20 cellular contexts compared by ENCODE assay signal in genomic region chr14:55508676-55509075, GRCh38.
DNase-seq lines count a peak whose midpoint lies in the region; ATAC-seq, FAIRE-seq and TF ChIP-seq lines count a peak whose summit lies in the region.
"Had no signal": no experiment of that assay in that cellular context is flagged by ENCODE, and none has a peak within 500 bp of the region (broad histone marks: within the 10 kb centered on the region; RNA-seq: fewer than 3 reads in every experiment).

No MANE protein-coding gene starts in this region.

- no peaks in the 10 kb centered on the region for H3K36me3 ChIP-seq in ACC112 (ENCODE audit: insufficient read depth, low read length)
- no peaks in the 10 kb centered on the region for H3K36me3 ChIP-seq in Panc1 (ENCODE audit: control insufficient read depth, insufficient read depth, low read length)
- no peaks in the 10 kb centered on the region for H3K36me3 ChIP-seq in small intestine (ENCODE audit: control insufficient read depth in 2 of 2, insufficient read depth in 2 of 2, low read length in 2 of 2)
- H3K36me3 ChIP-seq: BLaER1 had no signal

- H3K9me3 ChIP-seq in Panc1 (ENCODE audit: control insufficient read depth, insufficient read depth, low read depth, low read length) (no peaks in the 10 kb centered on the region), small intestine (ENCODE audit: control insufficient read depth, low read depth) (no peaks in the 10 kb centered on the region)

- H3K9me3 Mint-ChIP-seq in type B pancreatic cell: peaks cover 6% of the 10 kb centered on the region
- H3K9me3 Mint-ChIP-seq: HFFc6 had no signal

- intact Hi-C loops in Panc1 (cut with micrococcal nuclease; ENCODE audit: unreplicated experiment): no loop called here

- H3K27me3 Mint-ChIP-seq in type B pancreatic cell: no peaks in the 10 kb centered on the region
- H3K27me3 Mint-ChIP-seq: IgD-negative memory B cell had no signal

- CTCF ChIA-PET in Panc1 (lab: Charles Lee): no interaction called here

- TF ChIP-seq CTCF in Panc1 (IDR thresholded peaks at IDR 0.05) (no peak), fibroblast of mammary gland (conservative IDR thresholded peaks at IDR 0.05; ENCODE audit: control insufficient read depth, insufficient read depth, low read depth, low read length) (no peak), type B pancreatic cell (conservative IDR thresholded peaks at IDR 0.05) (no peak)

- POLR2A ChIA-PET in Panc1 (lab: Charles Lee): no interaction called here

- DNase-seq in Panc1 (ENCODE audit: low read depth, low spot score) (no peak), fibroblast of mammary gland (ENCODE audit: low read depth) (peak; percentile 3), iris pigment epithelial cell (ENCODE audit: low read depth) (peak; percentile 11), type B pancreatic cell (ENCODE audit: extremely low spot score, unreplicated experiment) (no peak), small intestine (no peak)
- DNase-seq: 8988T; ACHN; Calu3; CD8-positive, alpha-beta T cell; DMS79 treated with DMSO at 0.1 percent for 48 hours; GF-D8; HCEC 1CT; HFFc6 had no signal

- peaks cover 5% of the 10 kb centered on the region for H3K4me1 ChIP-seq in ACC112 (ENCODE audit: control insufficient read depth, insufficient read depth, low read length, unreplicated experiment)
- H3K4me1 ChIP-seq in Panc1 (ENCODE audit: control insufficient read depth, insufficient read depth, low read length): no peaks in the 10 kb centered on the region
- no peaks in the 10 kb centered on the region for H3K4me1 ChIP-seq in small intestine (ENCODE audit: control insufficient read depth in 2 of 2, insufficient read depth in 1 of 2, low read depth in 1 of 2, low read length in 1 of 2)
- H3K4me1 ChIP-seq: BLaER1 had no signal

- H3K27me3 ChIP-seq in ACC112 (ENCODE audit: insufficient read depth, low read length): no peaks in the 10 kb centered on the region
- H3K27me3 ChIP-seq in Panc1 (ENCODE audit: control insufficient read depth, insufficient read depth, low read length): no peaks in the 10 kb centered on the region
- no peaks in the 10 kb centered on the region for H3K27me3 ChIP-seq in small intestine (ENCODE audit: control insufficient read depth in 2 of 2, insufficient read depth in 2 of 2, low read length in 2 of 2)
- H3K27me3 ChIP-seq: BLaER1 had no signal

- FAIRE-seq in small intestine (lab: Jason Lieb, UNC): no peak
- FAIRE-seq: H54, HepG2 had no signal

- 83 to 93% (median 87%) methylated on average over 1 of the region's 1 CpG for WGBS in small intestine, 3 donors

- in situ Hi-C loops in Panc1 (cut with HindIII; ENCODE audit: low pct_unique_long_range_greater_than_20kb, low sequenced_read_pairs): no loop called here

- BruUV-seq in Panc1 (replicated peaks; lab: Mats Ljungman, UMichigan): no TSS peak

- H3K36me3 Mint-ChIP-seq in type B pancreatic cell: no peaks in the 10 kb centered on the region
- H3K36me3 Mint-ChIP-seq: CD8-positive, alpha-beta T cell; IgD-negative memory B cell had no signal

- H3K79me2 ChIP-seq in ACC112 (ENCODE audit: control insufficient read depth, insufficient read depth, low read length, unreplicated experiment): no peaks in the 10 kb centered on the region

- no peak overlapping the region for H3K27ac Mint-ChIP-seq in type B pancreatic cell
- H3K27ac Mint-ChIP-seq: CD8-positive, alpha-beta T cell; GM23338; HFFc6; IgD-negative memory B cell had no signal

- ATAC-seq in Panc1: no peak
- ATAC-seq in esophagus mucosa: no peak
- ATAC-seq: CD8-positive, alpha-beta T cell; GM23338; HepG2 had no signal

- no peak overlapping the region for H3K4me3 Mint-ChIP-seq in type B pancreatic cell
- H3K4me3 Mint-ChIP-seq: CD8-positive, alpha-beta T cell; GM23338; HFFc6; IgD-negative memory B cell had no signal

- H3K27ac ChIP-seq in ACC112 (ENCODE audit: low read depth, low read length) (no peak overlapping the region), Panc1 (ENCODE audit: low read length) (peak overlapping the region; percentile 15; the same call in 1 of the 2 replicates), small intestine (ENCODE audit: low read depth in 1 of 2, low read length in 1 of 2) (no peak overlapping the region)
- H3K27ac ChIP-seq: BLaER1 had no signal

- H3K4me3 ChIP-seq in ACC112 (ENCODE audit: low read depth, low read length) (no peak overlapping the region), Panc1 (ENCODE audit: low read depth in 2 of 2, low read length in 2 of 2) (no peak overlapping the region), fibroblast of mammary gland (ENCODE audit: control insufficient read depth, low read depth, low read length) (no peak overlapping the region), small intestine (ENCODE audit: low read depth in 1 of 2, low read length in 2 of 2) (no peak overlapping the region)
- H3K4me3 ChIP-seq: BLaER1, GM23338 had no signal

- H3K4me1 Mint-ChIP-seq in type B pancreatic cell (ENCODE audit: unreplicated experiment): no peaks in the 10 kb centered on the region
- H3K4me1 Mint-ChIP-seq: GM23338, IgD-negative memory B cell had no signal

- peak overlapping the region; percentile 14 for H2AFZ ChIP-seq in ACC112 (ENCODE audit: low read length, unreplicated experiment)
- H2AFZ ChIP-seq: GM23338 had no signal

Comparison
In these comparisons a context has a peak if more than half of its experiments do, and no peak if none do; other contexts are left out.
1. DNase-seq: peak in fibroblast of mammary gland (single experiment) and iris pigment epithelial cell (single experiment); none in Panc1 (single experiment), type B pancreatic cell (single experiment) and small intestine (single experiment).